1 cellular context compared by ENCODE assay signal in the genomic region with DNA sequence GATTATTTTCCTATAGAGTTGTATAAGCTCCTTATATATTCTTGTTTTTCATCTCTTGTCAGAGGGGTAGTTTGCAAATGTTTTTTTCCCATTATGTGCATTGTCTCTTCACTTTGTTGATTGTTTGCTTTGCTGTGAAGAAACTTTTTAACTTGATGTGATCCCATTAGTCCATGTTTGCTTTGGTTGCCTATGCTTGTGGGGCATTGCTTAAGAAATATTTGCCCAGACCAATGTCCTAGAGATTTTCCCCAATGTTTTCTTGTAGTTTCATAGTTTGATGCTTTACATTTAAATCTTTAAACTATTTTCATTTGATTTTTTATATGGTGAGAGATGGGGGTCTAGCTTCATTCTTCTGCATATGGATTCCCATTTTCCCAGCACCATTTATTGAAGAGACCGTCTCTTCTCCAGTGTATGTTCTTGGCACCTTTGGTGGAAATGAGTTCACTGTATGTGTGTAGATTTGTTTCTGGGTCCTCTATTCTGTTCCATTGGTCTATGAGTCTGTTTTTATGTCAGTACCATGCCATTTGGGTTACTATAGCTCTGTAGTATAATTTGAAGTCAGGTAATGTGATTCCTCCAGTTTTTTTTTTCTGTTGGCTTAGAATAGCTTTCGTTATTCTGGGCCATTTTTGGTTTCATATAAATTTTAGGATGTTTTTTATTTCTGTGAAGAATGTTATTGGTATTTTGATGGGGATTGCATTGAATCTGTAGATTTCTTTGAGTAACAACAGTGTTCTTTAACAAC.
TF ChIP-seq lines count a peak whose summit lies in the region.

No MANE protein-coding gene starts in this region.

TF ChIP-seq in HepG2, 621 proteins besides CTCF, POLR2A, EP300 and RAD21 (continued from another document and continues in another):
- TF ChIP-seq AHDC1 (CRISPR knock-in tag; IDR thresholded peaks at IDR 0.05; ENCODE audit: borderline replicate concordance) (peak; percentile 91; the same call in 1 of the 2 replicates), ZNF839 (CRISPR knock-in tag; IDR thresholded peaks at IDR 0.05; ENCODE audit: borderline replicate concordance) (no peak), CHD4 (IDR thresholded peaks at IDR 0.05; ENCODE audit: borderline replicate concordance, low read length) (peak; percentile 42; the same call in 1 of the 2 replicates), ZNF724P (CRISPR knock-in tag; IDR thresholded peaks at IDR 0.05; ENCODE audit: borderline replicate concordance) (no peak), ZBTB21 (CRISPR knock-in tag; IDR thresholded peaks at IDR 0.05) (no peak), HNRNPLL (IDR thresholded peaks at IDR 0.05; ENCODE audit: low read depth, low read length, poor library complexity, severe bottlenecking) (no peak), CEBPB (IDR thresholded peaks at IDR 0.05; ENCODE audit: borderline replicate concordance, low read depth, low read length) (peak; percentile 86), CBX2 (IDR thresholded peaks at IDR 0.05; ENCODE audit: low read depth, low read length) (no peak), CBX2 (CRISPR knock-in tag; IDR thresholded peaks at IDR 0.05; ENCODE audit: low read depth) (no peak), ZMYM4 (CRISPR knock-in tag; IDR thresholded peaks at IDR 0.05) (peak; percentile 30; the same call in 1 of the 2 replicates), ARNTL (CRISPR knock-in tag; IDR thresholded peaks at IDR 0.05) (no peak), ATF1 (CRISPR knock-in tag; IDR thresholded peaks at IDR 0.05) (no peak), IKZF5 (CRISPR knock-in tag; IDR thresholded peaks at IDR 0.05) (no peak), ZBTB7B (CRISPR knock-in tag; IDR thresholded peaks at IDR 0.05) (no peak), ZFY (CRISPR knock-in tag; IDR thresholded peaks at IDR 0.05) (no peak), DPF2 (CRISPR knock-in tag; IDR thresholded peaks at IDR 0.05; ENCODE audit: borderline replicate concordance, low read depth) (no peak), POLR2AphosphoS2 (IDR thresholded peaks at IDR 0.05; ENCODE audit: low read depth, low read length) (no peak), MAFG (CRISPR knock-in tag; IDR thresholded peaks at IDR 0.05) (no peak), U2AF2 (IDR thresholded peaks at IDR 0.05; ENCODE audit: low read depth, low read length) (no peak), ZNF644 (CRISPR knock-in tag; IDR thresholded peaks at IDR 0.05; ENCODE audit: low read depth) (peak; percentile 31; the same call in 1 of the 2 replicates), SIX4 (CRISPR knock-in tag; IDR thresholded peaks at IDR 0.05) (no peak), HNRNPH1 (optimal IDR thresholded peaks at IDR 0.05; ENCODE audit: low read depth, low read length) (no peak), ZFP36 (IDR thresholded peaks at IDR 0.05; ENCODE audit: borderline replicate concordance, low read depth, low read length, partially characterized antibody) (no peak), TSC22D2 (CRISPR knock-in tag; IDR thresholded peaks at IDR 0.05; ENCODE audit: borderline replicate concordance) (no peak), KLF6 (CRISPR knock-in tag; IDR thresholded peaks at IDR 0.05) (0 out of 2 replicates have a peak, but pooled peaks have one; percentile 42), PHF5A (CRISPR knock-in tag; IDR thresholded peaks at IDR 0.05; ENCODE audit: low read depth, unreplicated experiment) (no peak), MED8 (CRISPR knock-in tag; IDR thresholded peaks at IDR 0.05; ENCODE audit: insufficient replicate concordance) (no peak), ZNF343 (CRISPR knock-in tag; IDR thresholded peaks at IDR 0.05) (no peak), ZNF446 (CRISPR knock-in tag; IDR thresholded peaks at IDR 0.05) (no peak), NAIF1 (CRISPR knock-in tag; IDR thresholded peaks at IDR 0.05; ENCODE audit: borderline replicate concordance) (no peak), ZNF530 (CRISPR knock-in tag; IDR thresholded peaks at IDR 0.05; ENCODE audit: low read depth) (no peak), ZNF652 (CRISPR knock-in tag; IDR thresholded peaks at IDR 0.05; ENCODE audit: borderline replicate concordance, low read depth) (no peak), ZNF143 (CRISPR knock-in tag; IDR thresholded peaks at IDR 0.05) (no peak), ATF4 (CRISPR knock-in tag; IDR thresholded peaks at IDR 0.05) (peak in 1 of 2 experiments; percentile 80; a peak in 2 of 4 replicates), PHB2 (IDR thresholded peaks at IDR 0.05; ENCODE audit: partially characterized antibody) (no peak), PCBP1 (IDR thresholded peaks at IDR 0.05; ENCODE audit: borderline replicate concordance, low read depth, low read length) (no peak), ESRRA (CRISPR knock-in tag; IDR thresholded peaks at IDR 0.05; ENCODE audit: low read depth) (no peak)
- TF ChIP-seq, protein P1, sequence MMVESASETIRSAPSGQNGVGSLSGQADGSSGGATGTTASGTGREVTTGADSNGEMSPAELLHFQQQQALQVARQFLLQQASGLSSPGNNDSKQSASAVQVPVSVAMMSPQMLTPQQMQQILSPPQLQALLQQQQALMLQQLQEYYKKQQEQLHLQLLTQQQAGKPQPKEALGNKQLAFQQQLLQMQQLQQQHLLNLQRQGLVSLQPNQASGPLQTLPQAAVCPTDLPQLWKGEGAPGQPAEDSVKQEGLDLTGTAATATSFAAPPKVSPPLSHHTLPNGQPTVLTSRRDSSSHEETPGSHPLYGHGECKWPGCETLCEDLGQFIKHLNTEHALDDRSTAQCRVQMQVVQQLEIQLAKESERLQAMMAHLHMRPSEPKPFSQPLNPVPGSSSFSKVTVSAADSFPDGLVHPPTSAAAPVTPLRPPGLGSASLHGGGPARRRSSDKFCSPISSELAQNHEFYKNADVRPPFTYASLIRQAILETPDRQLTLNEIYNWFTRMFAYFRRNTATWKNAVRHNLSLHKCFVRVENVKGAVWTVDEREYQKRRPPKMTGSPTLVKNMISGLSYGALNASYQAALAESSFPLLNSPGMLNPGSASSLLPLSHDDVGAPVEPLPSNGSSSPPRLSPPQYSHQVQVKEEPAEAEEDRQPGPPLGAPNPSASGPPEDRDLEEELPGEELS (CRISPR knock-in tag; IDR thresholded peaks at IDR 0.05) = peak; percentile 89
- TF ChIP-seq, protein P2, sequence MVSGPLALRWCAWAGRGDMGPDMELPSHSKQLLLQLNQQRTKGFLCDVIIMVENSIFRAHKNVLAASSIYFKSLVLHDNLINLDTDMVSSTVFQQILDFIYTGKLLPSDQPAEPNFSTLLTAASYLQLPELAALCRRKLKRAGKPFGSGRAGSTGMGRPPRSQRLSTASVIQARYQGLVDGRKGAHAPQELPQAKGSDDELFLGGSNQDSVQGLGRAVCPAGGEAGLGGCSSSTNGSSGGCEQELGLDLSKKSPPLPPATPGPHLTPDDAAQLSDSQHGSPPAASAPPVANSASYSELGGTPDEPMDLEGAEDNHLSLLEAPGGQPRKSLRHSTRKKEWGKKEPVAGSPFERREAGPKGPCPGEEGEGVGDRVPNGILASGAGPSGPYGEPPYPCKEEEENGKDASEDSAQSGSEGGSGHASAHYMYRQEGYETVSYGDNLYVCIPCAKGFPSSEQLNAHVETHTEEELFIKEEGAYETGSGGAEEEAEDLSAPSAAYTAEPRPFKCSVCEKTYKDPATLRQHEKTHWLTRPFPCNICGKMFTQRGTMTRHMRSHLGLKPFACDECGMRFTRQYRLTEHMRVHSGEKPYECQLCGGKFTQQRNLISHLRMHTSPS (CRISPR knock-in tag; IDR thresholded peaks at IDR 0.05; ENCODE audit: low read depth) = no peak
- TF ChIP-seq, protein P3, sequence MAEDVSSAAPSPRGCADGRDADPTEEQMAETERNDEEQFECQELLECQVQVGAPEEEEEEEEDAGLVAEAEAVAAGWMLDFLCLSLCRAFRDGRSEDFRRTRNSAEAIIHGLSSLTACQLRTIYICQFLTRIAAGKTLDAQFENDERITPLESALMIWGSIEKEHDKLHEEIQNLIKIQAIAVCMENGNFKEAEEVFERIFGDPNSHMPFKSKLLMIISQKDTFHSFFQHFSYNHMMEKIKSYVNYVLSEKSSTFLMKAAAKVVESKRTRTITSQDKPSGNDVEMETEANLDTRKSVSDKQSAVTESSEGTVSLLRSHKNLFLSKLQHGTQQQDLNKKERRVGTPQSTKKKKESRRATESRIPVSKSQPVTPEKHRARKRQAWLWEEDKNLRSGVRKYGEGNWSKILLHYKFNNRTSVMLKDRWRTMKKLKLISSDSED (CRISPR knock-in tag; IDR thresholded peaks at IDR 0.05) = no peak
- TF ChIP-seq, protein P4, sequence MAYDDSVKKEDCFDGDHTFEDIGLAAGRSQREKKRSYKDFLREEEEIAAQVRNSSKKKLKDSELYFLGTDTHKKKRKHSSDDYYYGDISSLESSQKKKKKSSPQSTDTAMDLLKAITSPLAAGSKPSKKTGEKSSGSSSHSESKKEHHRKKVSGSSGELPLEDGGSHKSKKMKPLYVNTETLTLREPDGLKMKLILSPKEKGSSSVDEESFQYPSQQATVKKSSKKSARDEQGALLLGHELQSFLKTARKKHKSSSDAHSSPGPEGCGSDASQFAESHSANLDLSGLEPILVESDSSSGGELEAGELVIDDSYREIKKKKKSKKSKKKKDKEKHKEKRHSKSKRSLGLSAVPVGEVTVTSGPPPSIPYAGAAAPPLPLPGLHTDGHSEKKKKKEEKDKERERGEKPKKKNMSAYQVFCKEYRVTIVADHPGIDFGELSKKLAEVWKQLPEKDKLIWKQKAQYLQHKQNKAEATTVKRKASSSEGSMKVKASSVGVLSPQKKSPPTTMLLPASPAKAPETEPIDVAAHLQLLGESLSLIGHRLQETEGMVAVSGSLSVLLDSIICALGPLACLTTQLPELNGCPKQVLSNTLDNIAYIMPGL (CRISPR knock-in tag; IDR thresholded peaks at IDR 0.05; ENCODE audit: borderline replicate concordance in 1 of 2, low read depth in 1 of 2) = no peak
- TF ChIP-seq, protein P5, sequence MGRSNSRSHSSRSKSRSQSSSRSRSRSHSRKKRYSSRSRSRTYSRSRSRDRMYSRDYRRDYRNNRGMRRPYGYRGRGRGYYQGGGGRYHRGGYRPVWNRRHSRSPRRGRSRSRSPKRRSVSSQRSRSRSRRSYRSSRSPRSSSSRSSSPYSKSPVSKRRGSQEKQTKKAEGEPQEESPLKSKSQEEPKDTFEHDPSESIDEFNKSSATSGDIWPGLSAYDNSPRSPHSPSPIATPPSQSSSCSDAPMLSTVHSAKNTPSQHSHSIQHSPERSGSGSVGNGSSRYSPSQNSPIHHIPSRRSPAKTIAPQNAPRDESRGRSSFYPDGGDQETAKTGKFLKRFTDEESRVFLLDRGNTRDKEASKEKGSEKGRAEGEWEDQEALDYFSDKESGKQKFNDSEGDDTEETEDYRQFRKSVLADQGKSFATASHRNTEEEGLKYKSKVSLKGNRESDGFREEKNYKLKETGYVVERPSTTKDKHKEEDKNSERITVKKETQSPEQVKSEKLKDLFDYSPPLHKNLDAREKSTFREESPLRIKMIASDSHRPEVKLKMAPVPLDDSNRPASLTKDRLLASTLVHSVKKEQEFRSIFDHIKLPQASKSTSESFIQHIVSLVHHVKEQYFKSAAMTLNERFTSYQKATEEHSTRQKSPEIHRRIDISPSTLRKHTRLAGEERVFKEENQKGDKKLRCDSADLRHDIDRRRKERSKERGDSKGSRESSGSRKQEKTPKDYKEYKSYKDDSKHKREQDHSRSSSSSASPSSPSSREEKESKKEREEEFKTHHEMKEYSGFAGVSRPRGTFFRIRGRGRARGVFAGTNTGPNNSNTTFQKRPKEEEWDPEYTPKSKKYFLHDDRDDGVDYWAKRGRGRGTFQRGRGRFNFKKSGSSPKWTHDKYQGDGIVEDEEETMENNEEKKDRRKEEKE (IDR thresholded peaks at IDR 0.05) = no peak
